ENCODE assay signal across 8 cellular contexts in the genomic region with DNA sequence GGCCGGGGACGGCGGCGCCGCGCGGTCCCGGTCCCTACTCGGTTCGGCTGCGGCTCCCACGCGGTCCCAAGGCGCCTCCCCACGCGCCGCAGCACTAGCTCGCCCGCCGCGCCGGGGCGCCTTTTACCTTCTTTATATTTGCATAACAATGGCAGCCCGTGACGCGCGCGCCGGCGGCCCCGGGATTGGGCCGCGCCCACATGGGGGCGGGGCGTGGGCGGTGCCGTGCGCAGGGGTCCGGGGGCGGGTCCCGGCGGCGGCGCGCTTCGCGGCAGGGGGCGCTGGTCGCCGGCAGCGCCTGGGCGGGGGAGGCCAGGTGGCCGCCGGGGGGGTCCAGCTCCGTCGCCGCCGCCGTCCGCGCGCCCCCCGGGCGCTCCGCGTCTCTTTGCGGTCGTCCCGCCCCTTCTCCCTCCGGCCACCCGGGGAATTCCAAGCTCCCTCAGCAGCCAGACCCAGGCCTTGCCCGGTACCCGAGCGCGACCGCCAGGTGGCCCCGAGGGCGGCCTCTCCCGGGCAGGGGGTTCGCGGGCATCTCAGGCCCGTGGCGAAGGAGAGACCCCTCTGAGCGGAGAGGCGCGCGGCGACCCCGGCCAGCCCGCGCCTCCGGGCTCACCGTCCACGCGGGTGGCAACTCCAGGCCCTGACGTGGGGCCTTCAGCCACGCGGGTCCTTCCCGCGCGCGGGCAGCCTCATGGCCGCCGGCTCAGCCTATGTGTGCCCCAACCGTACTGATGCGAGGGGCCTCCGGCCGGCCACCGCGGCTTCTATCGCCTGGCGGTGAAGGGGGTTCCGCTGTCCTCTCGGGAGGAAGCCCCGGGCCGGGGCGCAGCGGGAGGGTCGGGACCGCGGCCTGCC. TPM values are rescaled to one million over a fixed set of nuclear protein-coding genes. Genes with fewer than 3 reads are reported as not detected.
DNase-seq lines count a peak whose midpoint lies in the region; ATAC-seq and TF ChIP-seq lines count a peak whose summit lies in the region.

A gene with protein sequence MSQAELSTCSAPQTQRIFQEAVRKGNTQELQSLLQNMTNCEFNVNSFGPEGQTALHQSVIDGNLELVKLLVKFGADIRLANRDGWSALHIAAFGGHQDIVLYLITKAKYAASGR (minus strand): TSS at position 96 of the 855 bp plus-strand sequence. CDS start 343 bp downstream, outside the sequence.

- ATAC-seq in HG02588 (IDR thresholded peaks at IDR 0.05; ENCODE audit: unreplicated experiment) (peak; percentile 72), T-helper 17 cell (peak; percentile 93)

- H3K4me1 ChIP-seq in ascending aorta: peaks cover 26 to 29% of the 10 kb centered on the region in 2 donors

- DNase-seq in NCI-H128 (lab: John Stamatoyannopoulos, UW; ENCODE audit: unreplicated experiment) (peak; percentile 76), T-helper 17 cell (peak; percentile 84 to 91 (median 88)), ascending aorta (ENCODE audit: low spot score in 2 of 2) (peak; percentile 54 to 91), hippocampal formation (lab: John Stamatoyannopoulos, UW) (peak; percentile 76 to 86), retinal pigment epithelial cell (ENCODE audit: low read depth) (no peak), amniotic stem cell (lab: John Stamatoyannopoulos, UW) (no peak)

- peak within 1 kb of the TSS; percentile 41 to 50 for H3K27ac ChIP-seq in ascending aorta

- TF ChIP-seq CTCF in GM12874 (IDR thresholded peaks at IDR 0.05; ENCODE audit: insufficient read depth, low read depth, low read length) (peak; percentile 79), ascending aorta (IDR thresholded peaks at IDR 0.05) (peak; percentile 23 to 48 (median 31)), retinal pigment epithelial cell (conservative IDR thresholded peaks at IDR 0.05; ENCODE audit: low read depth, low read length) (peak; percentile 64)

- H3K27me3 ChIP-seq in ascending aorta: peaks cover 4% of the 10 kb centered on the region

- H3K36me3 Mint-ChIP-seq in T-helper 17 cell (ENCODE audit: low read depth): no peaks in the 10 kb centered on the region

- H3K4me3 ChIP-seq in ascending aorta (peak within 1 kb of the TSS; percentile 52 to 71), retinal pigment epithelial cell (ENCODE audit: low read length) (peak within 1 kb of the TSS; percentile 50)

- H3K4me1 Mint-ChIP-seq in T-helper 17 cell: peaks cover 2% of the 10 kb centered on the region

- no peaks in the 10 kb centered on the region for H3K9me3 ChIP-seq in T-helper 17 cell (ENCODE audit: control insufficient read depth, low read length, poor library complexity, severe bottlenecking)
- H3K9me3 ChIP-seq in ascending aorta: no peaks in the 10 kb centered on the region

- peak within 1 kb of the TSS; percentile 71 for H3K4me3 Mint-ChIP-seq in T-helper 17 cell

- H3K27me3 Mint-ChIP-seq in T-helper 17 cell: peaks cover 6% of the 10 kb centered on the region

- no peak within 1 kb of the TSS for H3K27ac Mint-ChIP-seq in T-helper 17 cell

- intact Hi-C loops in ascending aorta (cut with DNase I): no loop called here

- no peaks in the 10 kb centered on the region for H3K36me3 ChIP-seq in ascending aorta

RNA-seq across cellular contexts. Expression of the gene that starts here (rescaled TPM):
- total RNA-seq in T-helper 17 cell: under 1 TPM; 0.42 to 0.91 TPM
- total RNA-seq in ascending aorta: 51.7 TPM

Comparison
In these comparisons a context has a peak if more than half of its experiments do, and no peak if none do; other contexts are left out.
1. RNA of the gene that starts here (total RNA-seq): 51.7 TPM in ascending aorta (single experiment); 0.42 to 0.91 TPM in T-helper 17 cell; every median in the first group is over 10 times any median in the second.
2. Peak in DNase-seq and ATAC-seq in T-helper 17 cell; RNA of the gene not detected or under 1 TPM.
3. DNase-seq: peak in NCI-H128 (single experiment), ascending aorta (2 of 2) and hippocampal formation (2 of 2); none in retinal pigment epithelial cell (single experiment) and amniotic stem cell (single experiment).
4. Peak in every context shown above with its lines, with median percentiles within 50 percentile points of each other: CTCF ChIP-seq.